In genomic region chr20:13788167-13788834, GRCh38 we compare ENCODE assay signal across 8 cellular contexts. TPM values are rescaled to one million over a fixed set of nuclear protein-coding genes. Genes with fewer than 3 reads are reported as not detected.
DNase-seq lines count a peak whose midpoint lies in the region; ATAC-seq, FAIRE-seq and TF ChIP-seq lines count a peak whose summit lies in the region.

No MANE protein-coding gene starts in this region.

- CTCF ChIA-PET in Calu3 (lab: Charles Lee): interaction anchor here (0.7 to 1.1 kb wide), 4 partner anchors 9 to 818 kb away, joined by 3 to 5 read pairs (median 3); no protein-coding TSS in a partner anchor

- TF ChIP-seq POLR2A in suprapubic skin (IDR thresholded peaks at IDR 0.05): no peak

- H3K9me3 Mint-ChIP-seq in Calu3 (ENCODE audit: low read depth, unreplicated experiment): no peaks in the 10 kb centered on the region
- H3K9me3 Mint-ChIP-seq in astrocyte (ENCODE audit: unreplicated experiment): no peaks in the 10 kb centered on the region

- peaks cover 41% of the 10 kb centered on the region for H4K20me1 ChIP-seq in astrocyte (ENCODE audit: insufficient read depth, low read length)

- H3K36me3 Mint-ChIP-seq in Calu3 (ENCODE audit: insufficient read depth, unreplicated experiment) (peaks cover 18% of the 10 kb centered on the region), astrocyte (ENCODE audit: low read depth, unreplicated experiment) (peaks cover 5% of the 10 kb centered on the region)

- TF ChIP-seq CTCF in Calu3 (IDR thresholded peaks at IDR 0.05; ENCODE audit: unreplicated experiment) (no peak), HL-60 (IDR thresholded peaks at IDR 0.05; ENCODE audit: insufficient read depth, low read length) (peak; percentile 34), astrocyte (IDR thresholded peaks at IDR 0.05; ENCODE audit: insufficient read depth, low read depth, low read length) (peak; percentile 70), kidney epithelial cell (IDR thresholded peaks at IDR 0.05; ENCODE audit: insufficient read depth, low read length, poor library complexity, severe bottlenecking) (peak; percentile 57), suprapubic skin (IDR thresholded peaks at IDR 0.05) (peak; percentile 6 to 41)

- no peaks in the 10 kb centered on the region for H3K9me3 ChIP-seq in astrocyte (ENCODE audit: insufficient read depth, low read depth, low read length)
- H3K9me3 ChIP-seq in suprapubic skin: no peaks in the 10 kb centered on the region

- no peak overlapping the region for H3K4me2 ChIP-seq in astrocyte (ENCODE audit: low read length)

- 4% methylated on average over 1 of the region's 1 CpG for WGBS in suprapubic skin

- no peaks in the 10 kb centered on the region for H3K27me3 Mint-ChIP-seq in Calu3 (ENCODE audit: unreplicated experiment)
- no peaks in the 10 kb centered on the region for H3K27me3 Mint-ChIP-seq in astrocyte (ENCODE audit: low read depth, unreplicated experiment)

- H3K79me2 ChIP-seq in astrocyte (ENCODE audit: insufficient read depth, low read length): peaks cover 49% of the 10 kb centered on the region

- H3K4me1 Mint-ChIP-seq in Calu3 (ENCODE audit: low read depth, unreplicated experiment) (peaks cover 12% of the 10 kb centered on the region), astrocyte (ENCODE audit: low read depth, unreplicated experiment) (peaks cover 13% of the 10 kb centered on the region)

- no peak overlapping the region for H2AFZ ChIP-seq in astrocyte (ENCODE audit: low read depth, low read length)

- TF ChIP-seq EP300 in suprapubic skin (IDR thresholded peaks at IDR 0.05): no peak

- no peak overlapping the region for H3K27ac ChIP-seq in HL-60 (replicated peaks)
- H3K27ac ChIP-seq in astrocyte (ENCODE audit: low read depth, low read length): no peak overlapping the region
- H3K27ac ChIP-seq in suprapubic skin: no peak overlapping the region

- no peak overlapping the region for H3K9ac ChIP-seq in astrocyte (ENCODE audit: low read length)

- H3K27me3 ChIP-seq in HL-60 (ENCODE audit: insufficient read depth, poor library complexity, severe bottlenecking): no peaks in the 10 kb centered on the region
- H3K27me3 ChIP-seq in astrocyte (ENCODE audit: insufficient read depth, low read length): no peaks in the 10 kb centered on the region
- no peaks in the 10 kb centered on the region for H3K27me3 ChIP-seq in kidney epithelial cell (ENCODE audit: control insufficient read depth, insufficient read depth, low read length)
- H3K27me3 ChIP-seq in suprapubic skin: no peaks in the 10 kb centered on the region

- no peak overlapping the region for H3K4me3 ChIP-seq in HL-60 (replicated peaks; ENCODE audit: insufficient read depth, low read length)
- no peak overlapping the region for H3K4me3 ChIP-seq in astrocyte (ENCODE audit: insufficient read depth, low read depth, low read length)
- H3K4me3 ChIP-seq in kidney epithelial cell (ENCODE audit: low read depth, low read length): no peak overlapping the region
- no peak overlapping the region for H3K4me3 ChIP-seq in suprapubic skin

- H3K4me3 Mint-ChIP-seq in Calu3 (ENCODE audit: low read depth, unreplicated experiment) (no peak overlapping the region), astrocyte (ENCODE audit: unreplicated experiment) (no peak overlapping the region)

- DNase-seq in Calu3: peak; percentile 39
- peak in 1 of 2 experiments; percentile 56 for DNase-seq in HL-60 (ENCODE audit: low read depth in 1 of 2, low spot score in 1 of 2)
- DNase-seq in OCI-M1 (lab: John Stamatoyannopoulos, UW): peak; percentile 72
- peak; percentile 39 for DNase-seq in astrocyte (ENCODE audit: low read depth)
- no peak for DNase-seq in kidney epithelial cell (ENCODE audit: low read depth)
- DNase-seq in suprapubic skin (ENCODE audit: low spot score in 2 of 2): no peak

- H3K27ac Mint-ChIP-seq in Calu3 (ENCODE audit: unreplicated experiment) (no peak overlapping the region), astrocyte (ENCODE audit: unreplicated experiment) (no peak overlapping the region)

- intact Hi-C loops in Calu3 (cut with micrococcal nuclease; ENCODE audit: unreplicated experiment): no loop called here

- peaks cover 11% of the 10 kb centered on the region for H3K4me1 ChIP-seq in astrocyte (ENCODE audit: insufficient read depth, low read length)
- H3K4me1 ChIP-seq in suprapubic skin: peaks cover 38% of the 10 kb centered on the region

- no TSS peak for BruUV-seq in Calu3 (replicated peaks; lab: Mats Ljungman, UMichigan)

- peak; percentile 40 for ATAC-seq in GM18907 (IDR thresholded peaks at IDR 0.05; ENCODE audit: unreplicated experiment)
- ATAC-seq in GM21447 (IDR thresholded peaks at IDR 0.05; ENCODE audit: unreplicated experiment): no peak

- peak; percentile 34 for FAIRE-seq in astrocyte (lab: Jason Lieb, UNC)

- peaks cover 37% of the 10 kb centered on the region for H3K36me3 ChIP-seq in astrocyte (ENCODE audit: insufficient read depth, low read length)
- no peaks in the 10 kb centered on the region for H3K36me3 ChIP-seq in kidney epithelial cell (ENCODE audit: control insufficient read depth, insufficient read depth, low read length)
- peaks cover 33% of the 10 kb centered on the region for H3K36me3 ChIP-seq in suprapubic skin

RNA-seq across cellular contexts. Expression of gene NDUFAF5, which starts 3.5 kb away (rescaled TPM):
- total RNA-seq in Calu3 (2022): 12.8 and 16.3 TPM in 2 replicates
- 27.3 and 31.6 TPM in 2 replicates for total RNA-seq in astrocyte
- 17.5 and 46.8 TPM in 2 replicates for total RNA-seq in kidney epithelial cell
- 10 to 100 TPM in 3 of 4 donors, 1 to 10 TPM in 1; 5.3 to 47.9 (median 20.1) TPM for total RNA-seq in suprapubic skin

RNA-seq across cellular contexts. Expression of gene ESF1, which starts 3.6 kb away (rescaled TPM):
- total RNA-seq in Calu3 (2022) (14.7 and 15.1 TPM in 2 replicates), astrocyte (13.9 and 14.0 TPM in 2 replicates), kidney epithelial cell (11.1 and 12.9 TPM in 2 replicates), suprapubic skin (10 to 100 TPM in 3 of 4 donors, 1 to 10 TPM in 1; 9.0 to 20.4 (median 10.9) TPM)

Comparison
In these comparisons a context has a peak if more than half of its experiments do, and no peak if none do; other contexts are left out.
1. DNase-seq: peak in Calu3 (single experiment), OCI-M1 (single experiment) and astrocyte (single experiment); none in kidney epithelial cell (single experiment) and suprapubic skin (0 of 2).